8 cellular contexts compared by ENCODE assay signal in genomic region chr11:116930177-116930576, GRCh38.
A peak's percentile ranks its signal among the peaks of the same experiment; 100 is the strongest.
DNase-seq lines count a peak whose midpoint lies in the region; TF ChIP-seq lines count a peak whose summit lies in the region.

No MANE protein-coding gene starts in this region.

- H3K4me3 ChIP-seq in fibroblast of the aortic adventitia (ENCODE audit: low read depth, low read length) (peak overlapping the region; percentile 45), skeletal muscle tissue (ENCODE audit: low read length in 3 of 3) (peak overlapping the region in 2 of 3 donors; percentile 4 to 16)

- H3K9me3 ChIP-seq in skeletal muscle tissue (ENCODE audit: control insufficient read depth in 3 of 3, low read length in 3 of 3) = no peaks in the 10 kb centered on the region

- peak overlapping the region in 1 of 3 donors; percentile 35 for H3K9ac ChIP-seq in skeletal muscle tissue (ENCODE audit: low read depth in 1 of 3, low read length in 3 of 3)

- H3K4me1 ChIP-seq in skeletal muscle tissue (ENCODE audit: control insufficient read depth in 3 of 3, insufficient read depth in 3 of 3, low read length in 3 of 3) = peaks cover 14 to 28% (median 26%) of the 10 kb centered on the region in 3 donors

- peaks cover 0 to 9% (median under 1%) of the 10 kb centered on the region in 3 donors for H3K36me3 ChIP-seq in skeletal muscle tissue (ENCODE audit: control insufficient read depth in 3 of 3, insufficient read depth in 3 of 3, low read length in 3 of 3)

- peak; percentile 32 for DNase-seq in HT1080 (ENCODE audit: low read depth)
- DNase-seq in activated CD4-positive, alpha-beta T cell treated with anti-CD3 and anti-CD28 coated beads, Interleukin-2, amount 50 U/mL, for 48 hours = peak; percentile 27 to 40
- peak; percentile 57 for DNase-seq in fibroblast of the aortic adventitia (ENCODE audit: low read depth)
- no peak for DNase-seq in cortex of kidney (lab: John Stamatoyannopoulos, UW)
- no peak for DNase-seq in cerebellar nuclear complex (lab: John Stamatoyannopoulos, UW)
- no peak for DNase-seq in NCI-H524 treated with DMSO at 0.1 percent for 48 hours (lab: John Stamatoyannopoulos, UW)
- DNase-seq in DMS79 (lab: John Stamatoyannopoulos, UW) = no peak

- H3K27me3 ChIP-seq in skeletal muscle tissue (ENCODE audit: control insufficient read depth in 3 of 3, insufficient read depth in 3 of 3, low read length in 3 of 3) = no peaks in the 10 kb centered on the region

- H3K27ac ChIP-seq in skeletal muscle tissue (ENCODE audit: low read depth, low read length) = peak overlapping the region; percentile 1

- no peak for TF ChIP-seq CTCF in fibroblast of the aortic adventitia (IDR thresholded peaks at IDR 0.05; ENCODE audit: insufficient read depth, low read length)

Comparison
In these comparisons a context has a peak if more than half of its experiments do, and no peak if none do; other contexts are left out.
1. DNase-seq: peak in HT1080 (single experiment), activated CD4-positive, alpha-beta T cell treated with anti-CD3 and anti-CD28 coated beads, Interleukin-2, amount 50 U/mL, for 48 hours (2 of 2) and fibroblast of the aortic adventitia (single experiment); none in cortex of kidney (single experiment), cerebellar nuclear complex (0 of 2), NCI-H524 treated with DMSO at 0.1 percent for 48 hours (single experiment) and DMS79 (single experiment).